ENCODE assay signal across 1 cellular context in genomic region chr6:106372838-106373501, GRCh38.
TF ChIP-seq lines count a peak whose summit lies in the region.

No MANE protein-coding gene starts in this region.

TF ChIP-seq in HCT116, 20 proteins besides CTCF, POLR2A, EP300 and RAD21 (continued from another document):
- TF ChIP-seq REST (IDR thresholded peaks at IDR 0.05; ENCODE audit: low read depth) (no peak), ATF3 (IDR thresholded peaks at IDR 0.05) (peak; percentile 13; the same call in 1 of the 2 replicates), CBX3 (IDR thresholded peaks at IDR 0.05; ENCODE audit: low read depth) (peak; percentile 81; the same call in 1 of the 2 replicates), TCF7L2 (IDR thresholded peaks at IDR 0.05; ENCODE audit: borderline replicate concordance, extremely low read depth, insufficient read depth, insufficient read length) (no peak), CEBPB (IDR thresholded peaks at IDR 0.05; ENCODE audit: low read depth) (peak; percentile 75), SIN3A (IDR thresholded peaks at IDR 0.05; ENCODE audit: low read depth) (peak; percentile 44; the same call in 1 of the 2 replicates), EZH2 (IDR thresholded peaks at IDR 0.05) (no peak), MAX (IDR thresholded peaks at IDR 0.05) (peak; percentile 60), ZBTB33 (IDR thresholded peaks at IDR 0.05; ENCODE audit: extremely low read depth, insufficient replicate concordance, low read length) (peak; percentile 22), JUND (IDR thresholded peaks at IDR 0.05) (peak; percentile 94), ELF1 (IDR thresholded peaks at IDR 0.05; ENCODE audit: borderline replicate concordance, low read depth) (peak; percentile 17; the same call in 1 of the 2 replicates), SP1 (IDR thresholded peaks at IDR 0.05; ENCODE audit: low read depth) (peak; percentile 93), EZH2phosphoT487 (IDR thresholded peaks at IDR 0.05; ENCODE audit: borderline replicate concordance) (no peak), FOSL1 (IDR thresholded peaks at IDR 0.05; ENCODE audit: low read depth) (peak; percentile 86), EGR1 (IDR thresholded peaks at IDR 0.05; ENCODE audit: low read depth) (no peak), ZFX (IDR thresholded peaks at IDR 0.05) (no peak)
